In the genomic region with DNA sequence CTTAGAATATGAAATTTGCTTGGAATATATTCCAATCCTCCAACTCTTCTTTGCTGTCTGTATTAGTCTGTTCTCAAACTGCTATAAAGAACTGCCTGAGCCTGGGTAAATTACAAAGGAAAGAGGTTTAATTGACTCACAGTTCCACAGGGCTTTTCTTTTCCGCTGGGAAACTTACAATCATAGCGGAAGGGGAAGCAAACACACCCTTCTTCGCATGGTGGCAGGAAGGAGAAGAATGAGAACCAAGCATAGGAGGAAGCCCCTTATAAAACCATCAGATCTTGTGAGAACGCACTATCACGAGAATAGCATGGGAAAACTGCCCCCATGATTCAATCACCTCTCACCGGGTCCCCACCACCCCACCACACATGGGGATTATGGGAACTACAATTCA, we compare ENCODE assay signal across 19 cellular contexts.
"Had no signal": no experiment of that assay in that cellular context is flagged by ENCODE, and none has a peak within 500 bp of the region (broad histone marks: within the 10 kb centered on the region; RNA-seq: fewer than 3 reads in every experiment).

No MANE protein-coding gene starts in this region.

- H3K27me3 ChIP-seq: heart left ventricle, left lung, neutrophil, spleen, transverse colon had no signal

- H3K4me3 ChIP-seq: heart left ventricle, left lung, lower lobe of right lung, psoas muscle, spleen, thoracic aorta, transverse colon had no signal

- H3K36me3 ChIP-seq: lower lobe of right lung, thoracic aorta, transverse colon had no signal

- H3K27ac ChIP-seq: left lung, lower lobe of right lung, neutrophil, psoas muscle, spleen, thoracic aorta, transverse colon had no signal

- DNase-seq: cerebellar nuclear complex; foreskin melanocyte; heart left ventricle; hypothalamus; left lung; lower lobe of right lung; naive B cell; nephron progenitor cell; psoas muscle; retina; spleen; stimulated activated CD4-positive, alpha-beta T cell treated with anti-CD3 and anti-CD28 coated beads, Interleukin-15, amount 100 ng/mL, for 24 hours; stimulated activated CD4-positive, alpha-beta T cell treated with anti-CD3 and anti-CD28 coated beads, Interleukin-1b, Interleukin-23, amount 100 ng/mL, for 48 hours; stimulated activated CD4-positive, alpha-beta T cell treated with anti-CD3 and anti-CD28 coated beads, Interleukin-4, amount 100 ng/mL, for 24 hours; transverse colon had no signal

- H3K9me3 ChIP-seq: heart left ventricle, left lung, lower lobe of right lung, neutrophil, psoas muscle, spleen, thoracic aorta, transverse colon had no signal

- H3K4me1 ChIP-seq: left lung, lower lobe of right lung, psoas muscle, spleen, transverse colon had no signal

- ATAC-seq: left lung; lower lobe of right lung; psoas muscle; sciatic nerve; stimulated activated memory B cell treated with anti-CD40 and anti-IgM and Interleukin-4, amounts not matched to agents 10 μg/mL and 1 μg/mL and 100 μg/mL, for 72 hours had no signal
